ENCODE assay signal across 8 cellular contexts in the genomic region with DNA sequence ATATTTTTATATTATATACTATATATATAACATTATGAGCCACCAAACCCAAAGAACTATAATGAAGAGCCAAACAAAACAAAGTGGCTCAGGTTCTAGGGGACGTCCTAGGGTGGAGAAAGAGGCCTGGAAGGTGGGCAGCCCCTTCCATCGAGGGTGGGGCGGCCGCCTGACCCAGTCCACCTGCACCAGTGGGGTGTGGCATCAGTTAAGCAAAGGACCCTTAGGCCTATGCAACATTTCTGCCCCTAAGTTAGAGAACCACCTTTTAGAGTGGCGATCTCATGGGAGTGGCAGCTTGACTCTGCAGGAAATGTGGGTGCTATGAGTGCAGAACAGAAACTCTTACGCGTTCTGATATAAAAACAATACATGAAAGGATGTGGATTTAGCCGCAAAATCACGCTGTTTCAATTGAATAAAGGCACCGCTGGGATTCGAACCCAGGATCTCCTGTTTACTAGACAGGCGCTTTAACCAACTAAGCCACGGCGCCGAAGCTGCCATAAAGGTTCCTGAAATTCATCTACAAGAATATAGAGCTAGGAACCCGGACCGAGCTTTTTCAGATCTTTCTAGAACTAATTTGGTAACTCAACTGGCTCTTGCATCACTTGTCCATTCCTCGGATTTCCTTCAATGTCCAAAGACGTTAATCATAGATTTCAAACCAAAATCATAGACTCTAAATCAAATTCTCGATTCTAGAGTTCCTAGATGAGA. TPM values are rescaled to one million over a fixed set of nuclear protein-coding genes. Genes with fewer than 3 reads are reported as not detected.
DNase-seq lines count a peak whose midpoint lies in the region; ATAC-seq and TF ChIP-seq lines count a peak whose summit lies in the region.

No MANE protein-coding gene starts in this region.

- H3K27ac ChIP-seq in AG04450 (ENCODE audit: low read depth, low read length) (peak overlapping the region; percentile 72), HUES48 (ENCODE audit: low read depth, low read length) (peak overlapping the region; percentile 86), body of pancreas (peak overlapping the region in 3 of 4 donors; percentile 52 to 70 (median 69))

- H3K27me3 ChIP-seq in AG04450 (ENCODE audit: control insufficient read depth, insufficient read depth, low read length) (no peaks in the 10 kb centered on the region), HUES48 (ENCODE audit: control insufficient read depth, insufficient read depth, low read length) (no peaks in the 10 kb centered on the region), body of pancreas (no peaks in the 10 kb centered on the region)

- ATAC-seq in T-helper 17 cell (peak; percentile 2), body of pancreas (no peak), HG03045 (IDR thresholded peaks at IDR 0.05; ENCODE audit: unreplicated experiment) (no peak), GM18868 (IDR thresholded peaks at IDR 0.05; ENCODE audit: unreplicated experiment) (no peak)

- intact Hi-C loops in body of pancreas (cut with DNase I) = no loop called here

- H3K4me3 ChIP-seq in AG04450 (ENCODE audit: low read depth, low read length) = peak overlapping the region; percentile 56
- H3K4me3 ChIP-seq in HUES48 (ENCODE audit: low read depth, low read length) = peak overlapping the region; percentile 75
- H3K4me3 ChIP-seq in body of pancreas = no peak overlapping the region

- peak; percentile 59 for DNase-seq in AG04450 (ENCODE audit: low read depth, low spot score)
- DNase-seq in T-helper 17 cell = peak in 2 of 3 donors; percentile 31 to 59
- peak; percentile 56 to 67 (median 63) for DNase-seq in body of pancreas
- DNase-seq in kidney glomerular epithelial cell (lab: John Stamatoyannopoulos, UW) = peak; percentile 74
- DNase-seq in stimulated activated CD4-positive, alpha-beta T cell treated with anti-CD3 and anti-CD28 coated beads, Interleukin-4, amount 100 ng/mL, for 1 hour = peak; percentile 63

- peak overlapping the region; percentile 92 for H3K27ac Mint-ChIP-seq in T-helper 17 cell

- CTCF ChIA-PET in AG04450 (lab: Charles Lee) = no interaction called here

- H3K4me3 Mint-ChIP-seq in T-helper 17 cell = peak overlapping the region; percentile 65

- WGBS in body of pancreas, 2 donors = 41 to 44% methylated on average over 20 of the region's 20 CpGs

- POLR2A ChIA-PET in AG04450 (lab: Yijun Ruan, JAX) = interaction anchor here (0.6 to 1.1 kb wide), 2 partner anchors 38 to 53 kb away, joined by 3 to 5 read pairs; no protein-coding TSS in a partner anchor

- H3K27me3 Mint-ChIP-seq in T-helper 17 cell = peaks cover 10% of the 10 kb centered on the region

- no peak for TF ChIP-seq POLR2A in body of pancreas (IDR thresholded peaks at IDR 0.05)

- H3K36me3 Mint-ChIP-seq in T-helper 17 cell (ENCODE audit: low read depth) = peaks cover 15% of the 10 kb centered on the region

- peaks cover 40% of the 10 kb centered on the region for H3K36me3 ChIP-seq in HUES48 (ENCODE audit: control insufficient read depth, insufficient read depth, low read length)
- H3K36me3 ChIP-seq in body of pancreas (replicated peaks in 1 of 2; ENCODE audit: insufficient read depth in 1 of 2, low read depth in 2 of 2) = peaks cover 3 to 6% of the 10 kb centered on the region in 2 donors

- peak overlapping the region; percentile 74 for H3K9ac ChIP-seq in HUES48 (ENCODE audit: low read depth, low read length)

- no peaks in the 10 kb centered on the region; the same call in 1 of the 2 replicates for H3K9me3 ChIP-seq in AG04450 (ENCODE audit: control insufficient read depth, insufficient read depth, low read length)
- no peaks in the 10 kb centered on the region for H3K9me3 ChIP-seq in HUES48 (ENCODE audit: control insufficient read depth, insufficient read depth, low read length)
- no peaks in the 10 kb centered on the region for H3K9me3 ChIP-seq in T-helper 17 cell (ENCODE audit: control insufficient read depth, low read length, poor library complexity, severe bottlenecking)
- H3K9me3 ChIP-seq in body of pancreas = no peaks in the 10 kb centered on the region

- H3K4me1 ChIP-seq in HUES48 (ENCODE audit: control insufficient read depth, insufficient read depth, low read length) (peaks cover 11% of the 10 kb centered on the region; the same call in 1 of the 2 replicates), body of pancreas (peaks cover 29% of the 10 kb centered on the region)

- no peak for TF ChIP-seq CTCF in AG04450 (IDR thresholded peaks at IDR 0.05; ENCODE audit: low read depth, low read length)
- no peak for TF ChIP-seq CTCF in body of pancreas (IDR thresholded peaks at IDR 0.05)

- H3K4me1 Mint-ChIP-seq in T-helper 17 cell = peaks cover 59% of the 10 kb centered on the region

RNA-seq across cellular contexts. Expression of a gene that starts 15.6 kb away (rescaled TPM):
- polyA plus RNA-seq in AG04450 (2011; rRNA removed) = 5.9 and 7.7 TPM in 2 replicates
- polyA minus RNA-seq in AG04450 (2011; rRNA and poly(A)+ RNA removed) = 8.6 and 12.1 TPM in 2 replicates
- total RNA-seq in T-helper 17 cell (1 to 10 TPM; 2.2 to 2.5 TPM), body of pancreas (not detected)

RNA-seq across cellular contexts. Expression of a gene that starts 21.9 kb away (rescaled TPM):
- polyA plus RNA-seq in AG04450 (2011; rRNA removed) = 6.1 and 7.3 TPM in 2 replicates
- polyA minus RNA-seq in AG04450 (2011; rRNA and poly(A)+ RNA removed) = 12.2 and 17.3 TPM in 2 replicates
- total RNA-seq in T-helper 17 cell (100 to 1,000 TPM; 218 TPM), body of pancreas (10 to 100 TPM; 25.7 to 49.1 TPM)

RNA-seq across cellular contexts. Expression of a gene that starts 23.1 kb away (rescaled TPM):
- 14.0 and 18.5 TPM in 2 replicates for polyA plus RNA-seq in AG04450 (2011; rRNA removed)
- 26.5 and 49.1 TPM in 2 replicates for polyA minus RNA-seq in AG04450 (2011; rRNA and poly(A)+ RNA removed)
- total RNA-seq in T-helper 17 cell = 10 to 100 TPM; 21.1 to 27.0 TPM
- 10 to 100 TPM in 1 of 2 donors, 1 to 10 TPM in 1; 9.9 to 33.0 TPM for total RNA-seq in body of pancreas

RNA-seq across cellular contexts. Expression of a gene that starts 36.0 kb away (rescaled TPM):
- polyA plus RNA-seq in AG04450 (2011; rRNA removed) = 2.3 and 2.7 TPM in 2 replicates
- 2.6 and 3.0 TPM in 2 replicates for polyA minus RNA-seq in AG04450 (2011; rRNA and poly(A)+ RNA removed)
- total RNA-seq in T-helper 17 cell = 1 to 10 TPM; 8.3 to 8.7 TPM
- total RNA-seq in body of pancreas = 10 to 100 TPM; 11.9 to 16.2 TPM

RNA-seq across cellular contexts. Expression of a gene that starts 49.8 kb away (rescaled TPM):
- 8.7 and 9.6 TPM in 2 replicates for polyA plus RNA-seq in AG04450 (2011; rRNA removed)
- 68.2 and 152 TPM in 2 replicates for polyA minus RNA-seq in AG04450 (2011; rRNA and poly(A)+ RNA removed)
- total RNA-seq in T-helper 17 cell (10 to 100 TPM; 33.0 to 33.9 TPM), body of pancreas (10 to 100 TPM in 1 of 2 donors, 1 to 10 TPM in 1; 7.6 to 12.7 TPM)

Comparison
In these comparisons a context has a peak if more than half of its experiments do, and no peak if none do; other contexts are left out.
1. H3K4me3 ChIP-seq: peak in AG04450 (single experiment) and HUES48 (single experiment); none in body of pancreas (0 of 2).
2. RNA of a gene that starts 21.9 kb away (total RNA-seq): 218 TPM in T-helper 17 cell; 25.7 to 49.1 TPM in body of pancreas; every median in the first group is over 4 times any median in the second.
3. Peak in every context shown above with its lines, with median percentiles within 50 percentile points of each other: DNase-seq and H3K27ac ChIP-seq.